ENCODE assay signal across 10 cellular contexts in the genomic region with DNA sequence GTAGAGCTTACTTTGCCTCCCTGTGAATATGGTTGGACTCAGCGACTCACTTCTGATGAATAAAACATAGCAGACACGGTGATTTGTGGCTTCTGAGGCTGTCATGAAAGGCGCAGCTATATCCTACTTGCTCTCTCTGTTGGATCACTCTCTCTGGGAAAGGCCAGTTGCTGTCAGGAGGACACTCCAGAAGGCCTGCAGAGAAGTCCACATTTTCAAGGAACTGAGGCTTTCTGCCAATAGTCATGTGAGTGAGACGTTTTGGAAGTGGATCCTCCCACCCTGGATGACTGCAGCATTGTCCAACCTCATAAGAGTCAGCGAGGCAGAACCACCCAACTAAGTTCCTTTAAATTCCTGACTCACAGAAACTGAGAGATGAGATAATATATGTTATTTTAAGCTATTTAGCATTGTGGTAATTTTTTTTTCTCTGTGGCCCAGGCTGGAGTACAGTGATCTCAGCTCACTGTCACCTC.
DNase-seq lines count a peak whose midpoint lies in the region; ATAC-seq, FAIRE-seq and TF ChIP-seq lines count a peak whose summit lies in the region.
"Had no signal": no experiment of that assay in that cellular context is flagged by ENCODE, and none has a peak within 500 bp of the region (broad histone marks: within the 10 kb centered on the region; RNA-seq: fewer than 3 reads in every experiment).

No MANE protein-coding gene starts in this region.

- H3K9me3 Mint-ChIP-seq in CD8-positive, alpha-beta T cell, result no peaks in the 10 kb centered on the region
- H3K9me3 Mint-ChIP-seq: activated naive CD8-positive, alpha-beta T cell treated with anti-CD3 and anti-CD28 coated beads, Interleukin-2, amount 10 ng/mL, durations not matched to agents 7 days and 5 days had no signal

- H3K27ac Mint-ChIP-seq in CD8-positive, alpha-beta T cell, result no peak overlapping the region
- H3K27ac Mint-ChIP-seq: activated naive CD8-positive, alpha-beta T cell treated with anti-CD3 and anti-CD28 coated beads, Interleukin-2, amount 10 ng/mL, durations not matched to agents 7 days and 5 days had no signal

- CTCF ChIA-PET in A673 (lab: Charles Lee), result no interaction called here
- CTCF ChIA-PET in CD8-positive, alpha-beta T cell (lab: Charles Lee), result no interaction called here

- ATAC-seq in sciatic nerve, result no peak
- ATAC-seq in CD8-positive, alpha-beta T cell, result no peak

- peak; percentile 22 for DNase-seq in A673 (ENCODE audit: low spot score)
- peak; percentile 18 for DNase-seq in GM20000 (ENCODE audit: low spot score)
- peak; percentile 74 for DNase-seq in RCC 7860 (ENCODE audit: low spot score)
- peak; percentile 22 for DNase-seq in left ventricle myocardium inferior
- no peak for DNase-seq in sciatic nerve (ENCODE audit: low spot score)
- no peak for DNase-seq in GM19240 (ENCODE audit: insufficient read length, low spot score)
- DNase-seq in mesenteric fat pad (ENCODE audit: low spot score), result no peak
- DNase-seq in CD8-positive, alpha-beta T cell, result no peak
- DNase-seq: activated naive CD8-positive, alpha-beta T cell treated with anti-CD3 and anti-CD28 coated beads, Interleukin-2, amount 10 ng/mL, durations not matched to agents 7 days and 5 days; NCI-H1436 treated with DMSO at 0.1 percent for 48 hours had no signal

- H3K27ac ChIP-seq in A673 (ENCODE audit: low read depth, low read length, poor library complexity, severe bottlenecking) (no peak overlapping the region), left ventricle myocardium inferior (replicated peaks) (peak overlapping the region; percentile 85)
- H3K27ac ChIP-seq in CD8-positive, alpha-beta T cell (ENCODE audit: low read depth, low read length), result no peak overlapping the region

- POLR2A ChIA-PET in A673 (lab: Charles Lee; ENCODE audit: low non-redundant PET), result no interaction called here
- POLR2A ChIA-PET in CD8-positive, alpha-beta T cell (lab: Charles Lee), result no interaction called here

- H3K4me3 ChIP-seq in A673 (ENCODE audit: low read depth, low read length, poor library complexity, severe bottlenecking) (no peak overlapping the region), left ventricle myocardium inferior (peak overlapping the region; percentile 60)
- H3K4me3 ChIP-seq in CD8-positive, alpha-beta T cell (ENCODE audit: low read depth, low read length), result no peak overlapping the region

- intact Hi-C loops in A673 (cut with micrococcal nuclease; ENCODE audit: unreplicated experiment) (no loop called here), left ventricle myocardium inferior (cut with micrococcal nuclease) (no loop called here), sciatic nerve (cut with DNase I) (no loop called here)
- intact Hi-C loops in CD8-positive, alpha-beta T cell (cut with DNase I, micrococcal nuclease), result loop anchor here in 1 of 2 experiments (5.0 kb wide), 1 partner anchor 1547 kb away; no protein-coding TSS in a partner anchor

- H3K4me1 Mint-ChIP-seq in CD8-positive, alpha-beta T cell (ENCODE audit: low read depth), result no peaks in the 10 kb centered on the region
- H3K4me1 Mint-ChIP-seq: activated naive CD8-positive, alpha-beta T cell treated with anti-CD3 and anti-CD28 coated beads, Interleukin-2, amount 10 ng/mL, durations not matched to agents 7 days and 5 days had no signal

- no peaks in the 10 kb centered on the region for H3K27me3 ChIP-seq in A673 (replicated peaks; ENCODE audit: insufficient read depth, low read depth, low read length, poor library complexity)
- no peaks in the 10 kb centered on the region for H3K27me3 ChIP-seq in left ventricle myocardium inferior (ENCODE audit: low read depth)
- no peaks in the 10 kb centered on the region for H3K27me3 ChIP-seq in CD8-positive, alpha-beta T cell (ENCODE audit: insufficient read depth, low read length)

- TF ChIP-seq CTCF in A673 (conservative IDR thresholded peaks at IDR 0.05; ENCODE audit: low read depth, low read length) (no peak), GM20000 (IDR thresholded peaks at IDR 0.05; ENCODE audit: extremely low read depth, missing control alignments) (no peak), left ventricle myocardium inferior (IDR thresholded peaks at IDR 0.05; ENCODE audit: borderline replicate concordance) (no peak)
- TF ChIP-seq CTCF in CD8-positive, alpha-beta T cell (IDR thresholded peaks at IDR 0.05), result no peak

- FAIRE-seq in RCC 7860 (lab: Jason Lieb, UNC), result peak; percentile 45

- H3K4me3 Mint-ChIP-seq in CD8-positive, alpha-beta T cell, result no peak overlapping the region
- H3K4me3 Mint-ChIP-seq: activated naive CD8-positive, alpha-beta T cell treated with anti-CD3 and anti-CD28 coated beads, Interleukin-2, amount 10 ng/mL, durations not matched to agents 7 days and 5 days had no signal

- H3K9me3 ChIP-seq in A673 (ENCODE audit: low read depth, low read length, poor library complexity, severe bottlenecking) (no peaks in the 10 kb centered on the region), left ventricle myocardium inferior (replicated peaks) (peaks cover 9% of the 10 kb centered on the region)
- H3K9me3 ChIP-seq in CD8-positive, alpha-beta T cell (ENCODE audit: low read length), result no peaks in the 10 kb centered on the region

- H3K36me3 Mint-ChIP-seq in CD8-positive, alpha-beta T cell, result no peaks in the 10 kb centered on the region
- H3K36me3 Mint-ChIP-seq: activated naive CD8-positive, alpha-beta T cell treated with anti-CD3 and anti-CD28 coated beads, Interleukin-2, amount 10 ng/mL, durations not matched to agents 7 days and 5 days had no signal

- H3K36me3 ChIP-seq in A673 (ENCODE audit: insufficient read depth, low read length, poor library complexity, severe bottlenecking) (no peaks in the 10 kb centered on the region), left ventricle myocardium inferior (no peaks in the 10 kb centered on the region)
- no peaks in the 10 kb centered on the region for H3K36me3 ChIP-seq in CD8-positive, alpha-beta T cell (ENCODE audit: insufficient read depth, low read length)

- no TSS peak for BruUV-seq in A673 (replicated peaks; lab: Mats Ljungman, UMichigan)

- H3K4me1 ChIP-seq in A673 (ENCODE audit: insufficient read depth, low read length, poor library complexity, severe bottlenecking) (no peaks in the 10 kb centered on the region), left ventricle myocardium inferior (peaks cover 25% of the 10 kb centered on the region)
- H3K4me1 ChIP-seq in CD8-positive, alpha-beta T cell (ENCODE audit: insufficient read depth, low read length), result no peaks in the 10 kb centered on the region

- H3K27me3 Mint-ChIP-seq in CD8-positive, alpha-beta T cell (ENCODE audit: low read depth), result no peaks in the 10 kb centered on the region

Comparison
In these comparisons a context has a peak if more than half of its experiments do, and no peak if none do; other contexts are left out.
1. DNase-seq: peak in A673 (single experiment), GM20000 (single experiment), RCC 7860 (single experiment) and left ventricle myocardium inferior (single experiment); none in sciatic nerve (single experiment), GM19240 (single experiment), mesenteric fat pad (single experiment) and CD8-positive, alpha-beta T cell (0 of 7).